17 cellular contexts compared by ENCODE assay signal in genomic region chr6:41055149-41055548, GRCh38. TPM values are rescaled to one million over a fixed set of nuclear protein-coding genes. Genes with fewer than 3 reads are reported as not detected.
DNase-seq lines count a peak whose midpoint lies in the region; ATAC-seq, FAIRE-seq and TF ChIP-seq lines count a peak whose summit lies in the region.
"Had no signal": no experiment of that assay in that cellular context is flagged by ENCODE, and none has a peak within 500 bp of the region (broad histone marks: within the 10 kb centered on the region; RNA-seq: fewer than 3 reads in every experiment).

No MANE protein-coding gene starts in this region.

- TF ChIP-seq POLR2A in HepG2 (IDR thresholded peaks at IDR 0.05; ENCODE audit: insufficient read depth in 1 of 2, low read depth in 2 of 2, low read length in 2 of 2) (no peak), right lobe of liver (IDR thresholded peaks at IDR 0.05) (no peak), GM12891 (IDR thresholded peaks at IDR 0.05; ENCODE audit: low read depth, low read length) (no peak)

- H2AFZ ChIP-seq in HepG2 (ENCODE audit: low read length) = no peak overlapping the region
- H2AFZ ChIP-seq in OCI-LY1 (ENCODE audit: low read length) = no peak overlapping the region

- H3K4me2 ChIP-seq in HepG2 (ENCODE audit: low read depth, low read length) (peak overlapping the region; percentile 52), OCI-LY1 (ENCODE audit: low read length) (no peak overlapping the region)

- H3K27me3 ChIP-seq in HepG2 (ENCODE audit: control insufficient read depth in 1 of 2, insufficient read depth in 2 of 2, low read length in 2 of 2) (no peaks in the 10 kb centered on the region), right lobe of liver (no peaks in the 10 kb centered on the region), OCI-LY1 (ENCODE audit: insufficient read depth, low read length) (no peaks in the 10 kb centered on the region), right atrium auricular region (no peaks in the 10 kb centered on the region)
- H3K27me3 ChIP-seq: upper lobe of right lung had no signal

- POLR2A ChIA-PET in HepG2 (lab: Yijun Ruan, JAX) = interaction anchor here (0.7 to 5.2 kb wide), 5 partner anchors 8 to 61 kb away, joined by 3 to 59 read pairs (median 18); partner anchors contain the start of genes NFYA, OARD1, TSPO2 and UNC5CL

- H3K4me1 ChIP-seq in HepG2 (ENCODE audit: insufficient read depth, low read length) = peaks cover 65% of the 10 kb centered on the region
- H3K4me1 ChIP-seq in right lobe of liver = no peaks in the 10 kb centered on the region
- peaks cover 28% of the 10 kb centered on the region for H3K4me1 ChIP-seq in OCI-LY1 (ENCODE audit: insufficient read depth, low read length, severe bottlenecking)
- H3K4me1 ChIP-seq in right atrium auricular region = peaks cover 0 to 73% of the 10 kb centered on the region in 2 donors
- H3K4me1 ChIP-seq: upper lobe of right lung had no signal

- no peaks in the 10 kb centered on the region for H3F3A ChIP-seq in OCI-LY1 (ENCODE audit: insufficient read depth, low read length)

- CTCF ChIA-PET in HepG2 (lab: Yijun Ruan, JAX; ENCODE audit: low intra/inter-chr PET ratio, low total read pairs) = no interaction called here

- no peak overlapping the region for H3K27ac ChIP-seq in HepG2 (ENCODE audit: extremely low read length, insufficient read depth, low read length)
- no peak overlapping the region for H3K27ac ChIP-seq in right lobe of liver
- H3K27ac ChIP-seq in OCI-LY1 (ENCODE audit: low read depth, low read length, poor library complexity, severe bottlenecking) = peak overlapping the region; percentile 21
- peak overlapping the region; percentile 84 to 94 for H3K27ac ChIP-seq in right atrium auricular region
- H3K27ac ChIP-seq: upper lobe of right lung had no signal

- H3K9me3 Mint-ChIP-seq in type B pancreatic cell = no peaks in the 10 kb centered on the region
- H3K9me3 Mint-ChIP-seq: activated naive CD4-positive, alpha-beta T cell treated with anti-CD3 and anti-CD28 coated beads, Interleukin-2, amount 50 U/mL, for 72 hours; neural crest cell; stimulated activated effector memory CD8-positive, alpha-beta T cell treated with anti-CD3 and anti-CD28 coated beads, Interleukin-12 subunit alpha, Interleukin-12 subunit beta, amount 100 ng/mL, for 72 hours had no signal

- H4K20me1 ChIP-seq in HepG2 (ENCODE audit: insufficient read depth, low read length) (no peaks in the 10 kb centered on the region), OCI-LY1 (ENCODE audit: insufficient read depth, low read length) (no peaks in the 10 kb centered on the region)

- no peak overlapping the region for H3K4me3 Mint-ChIP-seq in type B pancreatic cell
- H3K4me3 Mint-ChIP-seq: neural crest cell; stimulated activated effector memory CD8-positive, alpha-beta T cell treated with anti-CD3 and anti-CD28 coated beads, Interleukin-12 subunit alpha, Interleukin-12 subunit beta, amount 100 ng/mL, for 72 hours had no signal

- DNase-seq in HepG2 (ENCODE audit: low spot score) = no peak
- DNase-seq in right lobe of liver = no peak
- peak; percentile 56 for DNase-seq in right atrium auricular region (ENCODE audit: low spot score)
- no peak for DNase-seq in type B pancreatic cell (ENCODE audit: extremely low spot score, unreplicated experiment)
- DNase-seq in GM12891 (ENCODE audit: insufficient read length, low spot score) = no peak
- no peak for DNase-seq in effector CD4-positive, alpha-beta T cell
- DNase-seq: activated CD4-positive, alpha-beta T cell treated with anti-CD3 and anti-CD28 coated beads for 4 hours; NCI-H2227 treated with DMSO at 0.1 percent for 48 hours; T-helper 9 cell; upper lobe of right lung had no signal

- intact Hi-C loops in HepG2 (cut with micrococcal nuclease; ENCODE audit: unreplicated experiment) = no loop called here
- intact Hi-C loops in right lobe of liver (cut with DNase I) = no loop called here

- H3K9me3 ChIP-seq in HepG2 (ENCODE audit: low read length) (no peaks in the 10 kb centered on the region), right lobe of liver (no peaks in the 10 kb centered on the region), OCI-LY1 (ENCODE audit: low read length) (no peaks in the 10 kb centered on the region), right atrium auricular region (no peaks in the 10 kb centered on the region)
- H3K9me3 ChIP-seq: upper lobe of right lung had no signal

- peak overlapping the region; percentile 17 for H3K27ac Mint-ChIP-seq in type B pancreatic cell
- H3K27ac Mint-ChIP-seq: stimulated activated effector memory CD8-positive, alpha-beta T cell treated with anti-CD3 and anti-CD28 coated beads, Interleukin-12 subunit alpha, Interleukin-12 subunit beta, amount 100 ng/mL, for 72 hours had no signal

- H3K36me3 ChIP-seq in HepG2 (replicated peaks in 1 of 2; ENCODE audit: control insufficient read depth in 1 of 2, insufficient read depth in 2 of 2, low read length in 2 of 2) (peaks cover 0 to 3% of the 10 kb centered on the region in 2 experiments; a peak in 3 of 5 replicates), right lobe of liver (no peaks in the 10 kb centered on the region), OCI-LY1 (ENCODE audit: insufficient read depth, low read length) (no peaks in the 10 kb centered on the region), right atrium auricular region (no peaks in the 10 kb centered on the region)
- H3K36me3 ChIP-seq: upper lobe of right lung had no signal

- H3K4me1 Mint-ChIP-seq in type B pancreatic cell (ENCODE audit: unreplicated experiment) = peaks cover 11% of the 10 kb centered on the region

- no peak overlapping the region for H3K4me3 ChIP-seq in HepG2 (replicated peaks in 1 of 3; ENCODE audit: insufficient read depth in 1 of 3, low read depth in 2 of 3, low read length in 3 of 3)
- H3K4me3 ChIP-seq in right lobe of liver = no peak overlapping the region
- no peak overlapping the region for H3K4me3 ChIP-seq in OCI-LY1 (ENCODE audit: low read depth, low read length, poor library complexity, severe bottlenecking)
- peak overlapping the region; percentile 37 to 43 for H3K4me3 ChIP-seq in right atrium auricular region
- H3K4me3 ChIP-seq: upper lobe of right lung had no signal

- TF ChIP-seq EP300 in HepG2 (IDR thresholded peaks at IDR 0.05; ENCODE audit: low read depth in 2 of 2, low read length in 2 of 2) (peak in 1 of 2 experiments; percentile 43; a peak in 1 of 4 replicates), HepG2 (CRISPR knock-in tag; IDR thresholded peaks at IDR 0.05; ENCODE audit: borderline replicate concordance) (no peak)

- no peak for TF ChIP-seq CTCF in HepG2 (CRISPR knock-in tag; IDR thresholded peaks at IDR 0.05)
- no peak for TF ChIP-seq CTCF in right lobe of liver (IDR thresholded peaks at IDR 0.05)
- TF ChIP-seq CTCF in OCI-LY1 (IDR thresholded peaks at IDR 0.05; ENCODE audit: low read length) = no peak
- TF ChIP-seq CTCF in right atrium auricular region (IDR thresholded peaks at IDR 0.05) = no peak
- TF ChIP-seq CTCF in type B pancreatic cell (conservative IDR thresholded peaks at IDR 0.05) = no peak

- H3K79me2 ChIP-seq in HepG2 (ENCODE audit: insufficient read depth, low read length) (no peaks in the 10 kb centered on the region), OCI-LY1 (ENCODE audit: insufficient read depth, low read length) (no peaks in the 10 kb centered on the region)

- no peaks in the 10 kb centered on the region for H3K27me3 Mint-ChIP-seq in type B pancreatic cell

- no peak for FAIRE-seq in HepG2 (lab: Jason Lieb, UNC)
- no peak for FAIRE-seq in GM12891 (lab: Jason Lieb, UNC)

- ATAC-seq in HepG2 (peak; percentile 81), right lobe of liver (no peak), GM18907 (IDR thresholded peaks at IDR 0.05; ENCODE audit: unreplicated experiment) (no peak)
- ATAC-seq: activated naive CD4-positive, alpha-beta T cell treated with anti-CD3 and anti-CD28 coated beads, Interleukin-2, amount 50 U/mL, for 72 hours; stimulated activated effector memory CD8-positive, alpha-beta T cell treated with anti-CD3 and anti-CD28 coated beads, Interleukin-12 subunit alpha, Interleukin-12 subunit beta, amount 100 ng/mL, for 72 hours; upper lobe of right lung had no signal

- peaks cover 5% of the 10 kb centered on the region for H3K36me3 Mint-ChIP-seq in type B pancreatic cell

- 42% methylated on average over 3 of the region's 3 CpGs for WGBS in HepG2 (ENCODE audit: low lambda C conversion rate)
- WGBS in right lobe of liver (ENCODE audit: insufficient coverage, low coverage, low lambda C conversion rate, missing lambda C conversion rate) = 49% methylated on average over 2 of the region's 3 CpGs

- BruUV-seq in HepG2 (replicated peaks; lab: Mats Ljungman, UMichigan) = no TSS peak

- H3K9ac ChIP-seq in HepG2 (ENCODE audit: insufficient read depth, low read depth, low read length) (peak overlapping the region; percentile 6; the same call in 1 of the 2 replicates), OCI-LY1 (ENCODE audit: low read length) (no peak overlapping the region)

- no peaks in the 10 kb centered on the region for H3K9me2 ChIP-seq in OCI-LY1 (ENCODE audit: low read depth, low read length)

- in situ Hi-C loops in HepG2 (cut with HindIII; ENCODE audit: extremely low pct_ligation_motif_present, low pct_unique_long_range_greater_than_20kb) = loop anchor here (10.0 kb wide), 1 partner anchor 530 kb away; no protein-coding TSS in a partner anchor

- no peak for TF ChIP-seq RAD21 in HepG2 (CRISPR knock-in tag; IDR thresholded peaks at IDR 0.05)

RNA-seq across cellular contexts. Expression of gene APOBEC2, which starts 2.1 kb away (rescaled TPM):
- total RNA-seq in HepG2 (2016; rRNA removed; fragmentation: Illumina TruSeq; extraction: Trizol) (0.09 and 0.35 TPM in 2 replicates), right lobe of liver (not detected), right atrium auricular region (100 to 1,000 TPM; 130 to 245 TPM), type B pancreatic cell (ENCODE audit: low replicate concordance) (0.64 and 1.5 TPM in 2 replicates)
- total RNA-seq in HepG2 (2016; cell fraction: cytosol; rRNA removed; fragmentation: Illumina TruSeq; extraction: Trizol; ENCODE audit: low read depth) = not detected in 2 replicates
- 0.09 and 0.33 TPM in 2 replicates for total RNA-seq in HepG2 (2016; cell fraction: insoluble cytoplasmic fraction; rRNA removed; fragmentation: Illumina TruSeq; extraction: Trizol)
- total RNA-seq in HepG2 (2016; cell fraction: membrane; rRNA removed; fragmentation: Illumina TruSeq; extraction: Trizol) = not detected in 2 replicates
- not detected in 2 replicates for total RNA-seq in HepG2 (2016; cell fraction: nucleus; rRNA removed; fragmentation: Illumina TruSeq; extraction: Trizol)
- not detected in 2 replicates for polyA plus RNA-seq in HepG2 (2011; rRNA removed)
- polyA plus RNA-seq in HepG2 (2011; cell fraction: cytosol; rRNA removed) = 0.08 and 0.10 TPM in 2 replicates
- polyA plus RNA-seq in HepG2 (2011; cell fraction: nucleus; rRNA removed) = not detected in 2 replicates
- 0.28 and 0.79 TPM in 2 replicates for polyA plus RNA-seq in HepG2 (2012)
- polyA plus RNA-seq in HepG2 (2016; cell fraction: cytosol; fragmentation: Illumina TruSeq; extraction: Trizol; ENCODE audit: low read depth) = not detected in 2 replicates
- polyA plus RNA-seq in HepG2 (2016; cell fraction: insoluble cytoplasmic fraction; fragmentation: Illumina TruSeq; extraction: Trizol; ENCODE audit: low read depth) = 0.44 TPM in 1 of 2 replicates, not detected in the other
- not detected in 2 replicates for polyA plus RNA-seq in HepG2 (2016; cell fraction: membrane; fragmentation: Illumina TruSeq; extraction: Trizol; ENCODE audit: low read depth)
- polyA plus RNA-seq in HepG2 (2016; cell fraction: nucleus; fragmentation: Illumina TruSeq; extraction: Trizol; ENCODE audit: insufficient read depth, low read depth) = not detected in 2 replicates
- polyA minus RNA-seq in HepG2 (2011; rRNA and poly(A)+ RNA removed; ENCODE audit: low replicate concordance) = not detected in 2 replicates
- polyA minus RNA-seq in HepG2 (2011; cell fraction: cytosol; rRNA and poly(A)+ RNA removed) = not detected in 2 replicates
- 0.64 TPM in 1 of 2 replicates, not detected in the other for polyA minus RNA-seq in HepG2 (2011; cell fraction: nucleus; rRNA and poly(A)+ RNA removed)
- polyA plus RNA-seq in GM12891 (2012; ENCODE audit: low read depth, missing spikeins) = not detected
- total RNA-seq: activated naive CD4-positive, alpha-beta T cell treated with anti-CD3 and anti-CD28 coated beads, Interleukin-2, amount 50 U/mL, for 72 hours; lung microvascular endothelial cell; neural crest cell; upper lobe of right lung had no signal
- polyA plus RNA-seq: AG04450 had no signal

RNA-seq across cellular contexts. Expression of gene TSPO2, which starts 12.9 kb away (rescaled TPM):
- total RNA-seq in HepG2 (2016; rRNA removed; fragmentation: Illumina TruSeq; extraction: Trizol) (not detected in 2 replicates), right lobe of liver (under 1 TPM; 0.22 to 0.86 (median 0.52) TPM), right atrium auricular region (not detected), type B pancreatic cell (ENCODE audit: low replicate concordance) (not detected in 2 replicates)
- total RNA-seq in HepG2 (2016; cell fraction: cytosol; rRNA removed; fragmentation: Illumina TruSeq; extraction: Trizol; ENCODE audit: low read depth) = not detected in 2 replicates
- 0.21 and 0.28 TPM in 2 replicates for total RNA-seq in HepG2 (2016; cell fraction: insoluble cytoplasmic fraction; rRNA removed; fragmentation: Illumina TruSeq; extraction: Trizol)
- total RNA-seq in HepG2 (2016; cell fraction: membrane; rRNA removed; fragmentation: Illumina TruSeq; extraction: Trizol) = not detected in 2 replicates
- not detected in 2 replicates for total RNA-seq in HepG2 (2016; cell fraction: nucleus; rRNA removed; fragmentation: Illumina TruSeq; extraction: Trizol)
- polyA plus RNA-seq in HepG2 (2011; rRNA removed) = 0.14 and 0.55 TPM in 2 replicates
- 0.14 and 0.51 TPM in 2 replicates for polyA plus RNA-seq in HepG2 (2011; cell fraction: cytosol; rRNA removed)
- 0.16 TPM in 1 of 2 replicates, not detected in the other for polyA plus RNA-seq in HepG2 (2011; cell fraction: nucleus; rRNA removed)
- 0.25 TPM in 1 of 2 replicates, not detected in the other for polyA plus RNA-seq in HepG2 (2012)
- polyA plus RNA-seq in HepG2 (2016; cell fraction: cytosol; fragmentation: Illumina TruSeq; extraction: Trizol; ENCODE audit: low read depth) = not detected in 2 replicates
- not detected in 2 replicates for polyA plus RNA-seq in HepG2 (2016; cell fraction: insoluble cytoplasmic fraction; fragmentation: Illumina TruSeq; extraction: Trizol; ENCODE audit: low read depth)
- not detected in 2 replicates for polyA plus RNA-seq in HepG2 (2016; cell fraction: membrane; fragmentation: Illumina TruSeq; extraction: Trizol; ENCODE audit: low read depth)
- polyA plus RNA-seq in HepG2 (2016; cell fraction: nucleus; fragmentation: Illumina TruSeq; extraction: Trizol; ENCODE audit: insufficient read depth, low read depth) = not detected in 2 replicates
- 0.72 TPM in 1 of 2 replicates, not detected in the other for polyA minus RNA-seq in HepG2 (2011; rRNA and poly(A)+ RNA removed; ENCODE audit: low replicate concordance)
- polyA minus RNA-seq in HepG2 (2011; cell fraction: cytosol; rRNA and poly(A)+ RNA removed) = not detected in 2 replicates
- not detected in 2 replicates for polyA minus RNA-seq in HepG2 (2011; cell fraction: nucleus; rRNA and poly(A)+ RNA removed)
- not detected for polyA plus RNA-seq in GM12891 (2012; ENCODE audit: low read depth, missing spikeins)
- total RNA-seq: activated naive CD4-positive, alpha-beta T cell treated with anti-CD3 and anti-CD28 coated beads, Interleukin-2, amount 50 U/mL, for 72 hours; lung microvascular endothelial cell; neural crest cell; upper lobe of right lung had no signal
- polyA plus RNA-seq: AG04450 had no signal

RNA-seq across cellular contexts. Expression of gene UNC5CL, which starts 16.1 kb away (rescaled TPM):
- 0.87 and 2.4 TPM in 2 replicates for total RNA-seq in HepG2 (2016; rRNA removed; fragmentation: Illumina TruSeq; extraction: Trizol)
- 0.26 and 0.30 TPM in 2 replicates for total RNA-seq in HepG2 (2016; cell fraction: cytosol; rRNA removed; fragmentation: Illumina TruSeq; extraction: Trizol; ENCODE audit: low read depth)
- 1.1 and 2.3 TPM in 2 replicates for total RNA-seq in HepG2 (2016; cell fraction: insoluble cytoplasmic fraction; rRNA removed; fragmentation: Illumina TruSeq; extraction: Trizol)
- total RNA-seq in HepG2 (2016; cell fraction: membrane; rRNA removed; fragmentation: Illumina TruSeq; extraction: Trizol) = 0.55 and 0.80 TPM in 2 replicates
- 3.5 and 4.1 TPM in 2 replicates for total RNA-seq in HepG2 (2016; cell fraction: nucleus; rRNA removed; fragmentation: Illumina TruSeq; extraction: Trizol)
- polyA plus RNA-seq in HepG2 (2011; rRNA removed) = 2.5 TPM in 2 replicates
- 1.00 and 1.4 TPM in 2 replicates for polyA plus RNA-seq in HepG2 (2011; cell fraction: cytosol; rRNA removed)
- polyA plus RNA-seq in HepG2 (2011; cell fraction: nucleus; rRNA removed) = 15.4 and 20.4 TPM in 2 replicates
- 2.4 and 2.5 TPM in 2 replicates for polyA plus RNA-seq in HepG2 (2012)
- 0.23 and 0.29 TPM in 2 replicates for polyA plus RNA-seq in HepG2 (2016; cell fraction: cytosol; fragmentation: Illumina TruSeq; extraction: Trizol; ENCODE audit: low read depth)
- 0.71 and 0.86 TPM in 2 replicates for polyA plus RNA-seq in HepG2 (2016; cell fraction: insoluble cytoplasmic fraction; fragmentation: Illumina TruSeq; extraction: Trizol; ENCODE audit: low read depth)
- polyA plus RNA-seq in HepG2 (2016; cell fraction: membrane; fragmentation: Illumina TruSeq; extraction: Trizol; ENCODE audit: low read depth) = 0.43 and 0.89 TPM in 2 replicates
- 9.8 and 11.9 TPM in 2 replicates for polyA plus RNA-seq in HepG2 (2016; cell fraction: nucleus; fragmentation: Illumina TruSeq; extraction: Trizol; ENCODE audit: insufficient read depth, low read depth)
- polyA minus RNA-seq in HepG2 (2011; rRNA and poly(A)+ RNA removed; ENCODE audit: low replicate concordance) = 1.6 TPM in 1 of 2 replicates, not detected in the other
- 0.35 TPM in 1 of 2 replicates, not detected in the other for polyA minus RNA-seq in HepG2 (2011; cell fraction: cytosol; rRNA and poly(A)+ RNA removed)
- 2.5 and 4.4 TPM in 2 replicates for polyA minus RNA-seq in HepG2 (2011; cell fraction: nucleus; rRNA and poly(A)+ RNA removed)
- 10 to 100 TPM in 4 of 6 experiments, 1 to 10 TPM in 2; 5.0 to 35.7 (median 13.5) TPM for total RNA-seq in right lobe of liver
- total RNA-seq in right atrium auricular region = under 1 TPM; 0.43 to 0.96 TPM
- total RNA-seq in type B pancreatic cell (ENCODE audit: low replicate concordance) = 3.1 and 5.1 TPM in 2 replicates
- polyA plus RNA-seq in GM12891 (2012; ENCODE audit: low read depth, missing spikeins) = 0.31 TPM

RNA-seq across cellular contexts. Expression of gene OARD1, which starts 17.0 kb away (rescaled TPM):
- total RNA-seq in HepG2 (2016; rRNA removed; fragmentation: Illumina TruSeq; extraction: Trizol) = 49.0 and 60.4 TPM in 2 replicates
- 27.4 and 28.2 TPM in 2 replicates for total RNA-seq in HepG2 (2016; cell fraction: cytosol; rRNA removed; fragmentation: Illumina TruSeq; extraction: Trizol; ENCODE audit: low read depth)
- 49.5 and 55.0 TPM in 2 replicates for total RNA-seq in HepG2 (2016; cell fraction: insoluble cytoplasmic fraction; rRNA removed; fragmentation: Illumina TruSeq; extraction: Trizol)
- total RNA-seq in HepG2 (2016; cell fraction: membrane; rRNA removed; fragmentation: Illumina TruSeq; extraction: Trizol) = 39.5 and 41.0 TPM in 2 replicates
- total RNA-seq in HepG2 (2016; cell fraction: nucleus; rRNA removed; fragmentation: Illumina TruSeq; extraction: Trizol) = 50.8 and 56.3 TPM in 2 replicates
- polyA plus RNA-seq in HepG2 (2011; rRNA removed) = 14.0 and 18.4 TPM in 2 replicates
- 8.9 and 11.4 TPM in 2 replicates for polyA plus RNA-seq in HepG2 (2011; cell fraction: cytosol; rRNA removed)
- polyA plus RNA-seq in HepG2 (2011; cell fraction: nucleus; rRNA removed) = 21.1 TPM in 2 replicates
- polyA plus RNA-seq in HepG2 (2012) = 29.6 and 43.1 TPM in 2 replicates
- polyA plus RNA-seq in HepG2 (2016; cell fraction: cytosol; fragmentation: Illumina TruSeq; extraction: Trizol; ENCODE audit: low read depth) = 32.3 and 41.1 TPM in 2 replicates
- 75.4 and 76.2 TPM in 2 replicates for polyA plus RNA-seq in HepG2 (2016; cell fraction: insoluble cytoplasmic fraction; fragmentation: Illumina TruSeq; extraction: Trizol; ENCODE audit: low read depth)
- 40.8 and 42.5 TPM in 2 replicates for polyA plus RNA-seq in HepG2 (2016; cell fraction: membrane; fragmentation: Illumina TruSeq; extraction: Trizol; ENCODE audit: low read depth)
- polyA plus RNA-seq in HepG2 (2016; cell fraction: nucleus; fragmentation: Illumina TruSeq; extraction: Trizol; ENCODE audit: insufficient read depth, low read depth) = 45.0 and 50.9 TPM in 2 replicates
- 5.5 and 10.5 TPM in 2 replicates for polyA minus RNA-seq in HepG2 (2011; rRNA and poly(A)+ RNA removed; ENCODE audit: low replicate concordance)
- polyA minus RNA-seq in HepG2 (2011; cell fraction: cytosol; rRNA and poly(A)+ RNA removed) = 4.2 and 5.0 TPM in 2 replicates
- polyA minus RNA-seq in HepG2 (2011; cell fraction: nucleus; rRNA and poly(A)+ RNA removed) = 52.7 and 65.8 TPM in 2 replicates
- total RNA-seq in right lobe of liver = 10 to 100 TPM; 14.8 to 26.2 (median 21.7) TPM
- total RNA-seq in right atrium auricular region = 10 to 100 TPM in 1 of 2 donors, 1 to 10 TPM in 1; 9.4 to 13.4 TPM
- 30.7 and 33.7 TPM in 2 replicates for total RNA-seq in type B pancreatic cell (ENCODE audit: low replicate concordance)
- 41.3 TPM for polyA plus RNA-seq in GM12891 (2012; ENCODE audit: low read depth, missing spikeins)

RNA-seq across cellular contexts. Expression of gene NFYA, which starts 17.6 kb away (rescaled TPM):
- total RNA-seq in HepG2 (2016; rRNA removed; fragmentation: Illumina TruSeq; extraction: Trizol) (22.9 and 52.0 TPM in 2 replicates), right lobe of liver (10 to 100 TPM in 1 of 6 experiments, 1 to 10 TPM in 5; 6.4 to 11.7 (median 7.7) TPM), right atrium auricular region (1 to 10 TPM; 8.2 to 9.9 TPM), type B pancreatic cell (ENCODE audit: low replicate concordance) (31.4 and 40.4 TPM in 2 replicates)
- total RNA-seq in HepG2 (2016; cell fraction: cytosol; rRNA removed; fragmentation: Illumina TruSeq; extraction: Trizol; ENCODE audit: low read depth) = 3.6 and 4.8 TPM in 2 replicates
- 22.0 and 49.9 TPM in 2 replicates for total RNA-seq in HepG2 (2016; cell fraction: insoluble cytoplasmic fraction; rRNA removed; fragmentation: Illumina TruSeq; extraction: Trizol)
- 18.4 and 21.5 TPM in 2 replicates for total RNA-seq in HepG2 (2016; cell fraction: membrane; rRNA removed; fragmentation: Illumina TruSeq; extraction: Trizol)
- total RNA-seq in HepG2 (2016; cell fraction: nucleus; rRNA removed; fragmentation: Illumina TruSeq; extraction: Trizol) = 33.7 and 34.3 TPM in 2 replicates
- polyA plus RNA-seq in HepG2 (2011; rRNA removed) = 14.8 and 16.0 TPM in 2 replicates
- 9.2 and 9.9 TPM in 2 replicates for polyA plus RNA-seq in HepG2 (2011; cell fraction: cytosol; rRNA removed)
- 19.0 and 21.1 TPM in 2 replicates for polyA plus RNA-seq in HepG2 (2011; cell fraction: nucleus; rRNA removed)
- 18.5 and 18.9 TPM in 2 replicates for polyA plus RNA-seq in HepG2 (2012)
- 2.2 and 3.1 TPM in 2 replicates for polyA plus RNA-seq in HepG2 (2016; cell fraction: cytosol; fragmentation: Illumina TruSeq; extraction: Trizol; ENCODE audit: low read depth)
- 61.2 and 64.1 TPM in 2 replicates for polyA plus RNA-seq in HepG2 (2016; cell fraction: insoluble cytoplasmic fraction; fragmentation: Illumina TruSeq; extraction: Trizol; ENCODE audit: low read depth)
- polyA plus RNA-seq in HepG2 (2016; cell fraction: membrane; fragmentation: Illumina TruSeq; extraction: Trizol; ENCODE audit: low read depth) = 9.3 and 11.6 TPM in 2 replicates
- polyA plus RNA-seq in HepG2 (2016; cell fraction: nucleus; fragmentation: Illumina TruSeq; extraction: Trizol; ENCODE audit: insufficient read depth, low read depth) = 65.3 and 68.8 TPM in 2 replicates
- 53.8 and 56.2 TPM in 2 replicates for polyA minus RNA-seq in HepG2 (2011; rRNA and poly(A)+ RNA removed; ENCODE audit: low replicate concordance)
- polyA minus RNA-seq in HepG2 (2011; cell fraction: cytosol; rRNA and poly(A)+ RNA removed) = 15.1 and 18.1 TPM in 2 replicates
- polyA minus RNA-seq in HepG2 (2011; cell fraction: nucleus; rRNA and poly(A)+ RNA removed) = 22.9 and 23.2 TPM in 2 replicates
- 15.7 TPM for polyA plus RNA-seq in GM12891 (2012; ENCODE audit: low read depth, missing spikeins)

Comparison
In these comparisons a context has a peak if more than half of its experiments do, and no peak if none do; other contexts are left out.
1. H3K27ac ChIP-seq: peak in OCI-LY1 (single experiment) and right atrium auricular region (2 of 2); none in HepG2 (single experiment) and right lobe of liver (0 of 3).
2. H3K4me3 ChIP-seq: peak in right atrium auricular region (2 of 2); none in HepG2 (0 of 3), right lobe of liver (0 of 3) and OCI-LY1 (single experiment).
3. RNA of gene APOBEC2, which starts 2.1 kb away (total RNA-seq): 130 to 245 TPM in right atrium auricular region; 0.64 to 1.5 TPM in type B pancreatic cell, 0.09 to 0.35 TPM in HepG2 and not detected in right lobe of liver; every median in the first group is over 10 times any median in the second.